In genomic region chr1:3805038-3805437, GRCh38 we compare ENCODE assay signal across 1 cellular context.
TF ChIP-seq lines count a peak whose summit lies in the region.

No MANE protein-coding gene starts in this region.

TF ChIP-seq in GM12878, 131 proteins besides CTCF, POLR2A, EP300 and RAD21:
- TF ChIP-seq CBFB (IDR thresholded peaks at IDR 0.05; ENCODE audit: low read depth) (no peak), ESRRA (IDR thresholded peaks at IDR 0.05; ENCODE audit: low read length) (no peak), ZBED1 (IDR thresholded peaks at IDR 0.05; ENCODE audit: borderline replicate concordance) (no peak), MEF2B (IDR thresholded peaks at IDR 0.05; ENCODE audit: partially characterized antibody, poor library complexity, severe bottlenecking) (no peak), IRF3 (IDR thresholded peaks at IDR 0.05) (no peak), SIN3A (IDR thresholded peaks at IDR 0.05; ENCODE audit: low read depth, low read length) (no peak), FOXM1 (IDR thresholded peaks at IDR 0.05; ENCODE audit: low read depth, low read length) (no peak), CHD4 (IDR thresholded peaks at IDR 0.05) (no peak), MAX (IDR thresholded peaks at IDR 0.05; ENCODE audit: low read depth, low read length) (no peak), CBX3 (IDR thresholded peaks at IDR 0.05; ENCODE audit: borderline replicate concordance, low read depth) (no peak), BCLAF1 (IDR thresholded peaks at IDR 0.05) (no peak), FOS (IDR thresholded peaks at IDR 0.05; ENCODE audit: borderline replicate concordance, extremely low read depth, insufficient read length) (no peak), SIX5 (IDR thresholded peaks at IDR 0.05; ENCODE audit: low read depth, low read length, severe bottlenecking) (no peak), PRDM15 (CRISPR knock-in tag; IDR thresholded peaks at IDR 0.05) (no peak), RBBP5 (conservative IDR thresholded peaks at IDR 0.05) (no peak)
TF ChIP-seq in GM12878: peak in this region for 0.
